1 cellular context compared by ENCODE assay signal in the genomic region with DNA sequence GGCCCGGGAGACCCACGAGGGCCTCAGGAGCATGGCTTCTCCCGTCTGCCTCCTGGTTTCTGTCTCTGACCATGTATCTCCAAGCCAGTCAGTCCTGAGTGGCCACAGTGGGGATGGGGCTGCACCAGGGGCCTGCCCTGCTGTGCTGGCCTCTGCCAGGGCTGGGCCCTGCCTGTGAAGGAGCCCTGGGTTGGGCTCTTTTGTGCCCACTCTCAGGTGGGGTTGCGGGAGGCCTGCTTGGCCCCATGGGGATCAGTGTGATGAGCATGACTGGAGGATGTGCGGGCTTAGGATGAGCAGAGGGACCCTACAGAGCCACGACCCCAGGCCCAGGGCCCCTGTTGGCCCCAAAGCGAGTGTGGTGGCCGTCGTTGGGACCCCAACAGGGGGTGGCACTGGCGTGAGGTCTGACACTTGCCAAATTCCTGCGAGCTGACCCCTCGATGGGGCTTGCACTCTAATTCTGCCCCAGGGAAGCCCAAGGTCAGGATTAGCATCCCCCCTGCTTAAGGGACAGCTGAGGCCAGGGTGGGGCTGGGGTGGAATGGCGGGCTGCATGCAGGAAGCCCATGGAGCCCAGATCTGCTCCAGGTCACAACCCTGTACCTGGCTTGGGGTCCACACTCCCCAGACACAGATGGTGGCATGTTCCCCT.
TF ChIP-seq lines count a peak whose summit lies in the region.

No MANE protein-coding gene starts in this region.

TF ChIP-seq in HepG2, 621 proteins besides CTCF, POLR2A, EP300 and RAD21 (continued from another document):
- TF ChIP-seq, protein P1, sequence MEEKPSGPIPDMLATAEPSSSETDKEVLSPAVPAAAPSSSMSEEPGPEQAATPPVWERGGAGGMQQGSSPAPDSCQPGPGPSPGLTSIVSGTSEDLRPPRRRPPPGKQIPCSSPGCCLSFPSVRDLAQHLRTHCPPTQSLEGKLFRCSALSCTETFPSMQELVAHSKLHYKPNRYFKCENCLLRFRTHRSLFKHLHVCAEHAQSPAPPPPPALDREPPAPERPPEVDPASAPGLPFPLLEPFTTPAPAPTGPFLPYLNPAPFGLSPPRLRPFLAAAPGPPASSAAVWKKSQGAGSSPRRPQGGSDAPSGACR (CRISPR knock-in tag; IDR thresholded peaks at IDR 0.05), result no peak
- TF ChIP-seq IRX3 (CRISPR knock-in tag; IDR thresholded peaks at IDR 0.05; ENCODE audit: borderline replicate concordance, low read depth) (no peak), SETDB1 (CRISPR knock-in tag; IDR thresholded peaks at IDR 0.05; ENCODE audit: borderline replicate concordance) (no peak), SIN3A (IDR thresholded peaks at IDR 0.05; ENCODE audit: borderline replicate concordance, low read depth, low read length) (no peak)
- TF ChIP-seq, protein P2, sequence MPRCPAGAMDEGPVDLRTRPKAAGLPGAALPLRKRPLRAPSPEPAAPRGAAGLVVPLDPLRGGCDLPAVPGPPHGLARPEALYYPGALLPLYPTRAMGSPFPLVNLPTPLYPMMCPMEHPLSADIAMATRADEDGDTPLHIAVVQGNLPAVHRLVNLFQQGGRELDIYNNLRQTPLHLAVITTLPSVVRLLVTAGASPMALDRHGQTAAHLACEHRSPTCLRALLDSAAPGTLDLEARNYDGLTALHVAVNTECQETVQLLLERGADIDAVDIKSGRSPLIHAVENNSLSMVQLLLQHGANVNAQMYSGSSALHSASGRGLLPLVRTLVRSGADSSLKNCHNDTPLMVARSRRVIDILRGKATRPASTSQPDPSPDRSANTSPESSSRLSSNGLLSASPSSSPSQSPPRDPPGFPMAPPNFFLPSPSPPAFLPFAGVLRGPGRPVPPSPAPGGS (CRISPR knock-in tag; IDR thresholded peaks at IDR 0.05), result no peak
- TF ChIP-seq, protein P3, sequence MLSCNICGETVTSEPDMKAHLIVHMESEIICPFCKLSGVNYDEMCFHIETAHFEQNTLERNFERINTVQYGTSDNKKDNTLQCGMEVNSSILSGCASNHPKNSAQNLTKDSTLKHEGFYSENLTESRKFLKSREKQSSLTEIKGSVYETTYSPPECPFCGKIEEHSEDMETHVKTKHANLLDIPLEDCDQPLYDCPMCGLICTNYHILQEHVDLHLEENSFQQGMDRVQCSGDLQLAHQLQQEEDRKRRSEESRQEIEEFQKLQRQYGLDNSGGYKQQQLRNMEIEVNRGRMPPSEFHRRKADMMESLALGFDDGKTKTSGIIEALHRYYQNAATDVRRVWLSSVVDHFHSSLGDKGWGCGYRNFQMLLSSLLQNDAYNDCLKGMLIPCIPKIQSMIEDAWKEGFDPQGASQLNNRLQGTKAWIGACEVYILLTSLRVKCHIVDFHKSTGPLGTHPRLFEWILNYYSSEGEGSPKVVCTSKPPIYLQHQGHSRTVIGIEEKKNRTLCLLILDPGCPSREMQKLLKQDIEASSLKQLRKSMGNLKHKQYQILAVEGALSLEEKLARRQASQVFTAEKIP (CRISPR knock-in tag; IDR thresholded peaks at IDR 0.05; ENCODE audit: borderline replicate concordance), result no peak
